In genomic region chr3:153440311-153440710, GRCh38 we compare ENCODE assay signal across 8 cellular contexts.
"Had no signal": no experiment of that assay in that cellular context is flagged by ENCODE, and none has a peak within 500 bp of the region (broad histone marks: within the 10 kb centered on the region; RNA-seq: fewer than 3 reads in every experiment).

No MANE protein-coding gene starts in this region.

- ATAC-seq: GM12878 had no signal

- H3K4me3 ChIP-seq: GM12878 had no signal

- DNase-seq: GDM1, GF-D8 had no signal

- FAIRE-seq: G401.6, GM12878, GM12891, GM12892, GM18507, GM19239 had no signal
